ENCODE assay signal across 15 cellular contexts in the genomic region with DNA sequence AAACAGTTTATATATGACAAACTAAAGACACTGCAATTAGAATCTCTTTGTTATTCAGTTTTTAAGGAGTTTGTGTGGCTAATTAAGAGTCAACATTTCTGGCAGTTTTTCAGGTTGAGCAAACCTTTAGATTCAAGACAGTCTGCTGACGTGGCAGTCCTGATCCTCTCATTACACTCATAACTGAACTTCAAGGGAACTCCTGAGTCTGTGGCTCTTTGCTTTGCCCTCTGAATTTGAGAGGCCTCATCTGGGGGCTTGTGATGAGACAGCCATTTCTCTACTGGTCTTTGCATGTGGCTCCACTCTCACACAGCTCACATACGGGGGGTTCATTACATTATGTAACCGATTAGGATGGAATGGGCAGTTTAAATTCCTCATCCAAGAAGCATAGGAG.
A peak's percentile ranks its signal among the peaks of the same experiment; 100 is the strongest.
DNase-seq lines count a peak whose midpoint lies in the region; ATAC-seq, FAIRE-seq and TF ChIP-seq lines count a peak whose summit lies in the region.
"Had no signal": no experiment of that assay in that cellular context is flagged by ENCODE, and none has a peak within 500 bp of the region (broad histone marks: within the 10 kb centered on the region; RNA-seq: fewer than 3 reads in every experiment).

No MANE protein-coding gene starts in this region.

- no peak for FAIRE-seq in pancreas (lab: Jason Lieb, UNC)
- FAIRE-seq: colon had no signal

- H3K4me2 ChIP-seq in MM.1S (ENCODE audit: low read depth, low read length): no peak overlapping the region

- H3K27ac Mint-ChIP-seq in glutamatergic neuron (ENCODE audit: unreplicated experiment): no peak overlapping the region
- H3K27ac Mint-ChIP-seq: memory B cell had no signal

- ATAC-seq in GM19351 (IDR thresholded peaks at IDR 0.05; ENCODE audit: unreplicated experiment) (peak; percentile 92), HG02840 (IDR thresholded peaks at IDR 0.05; ENCODE audit: low FRiP score, unreplicated experiment) (peak; percentile 79), pancreas (no peak), GM21367 (IDR thresholded peaks at IDR 0.05; ENCODE audit: unreplicated experiment) (no peak)
- ATAC-seq: heart left ventricle had no signal

- no peaks in the 10 kb centered on the region for H3K9me3 Mint-ChIP-seq in glutamatergic neuron (ENCODE audit: unreplicated experiment)
- H3K9me3 Mint-ChIP-seq: memory B cell had no signal

- H3K27me3 Mint-ChIP-seq in glutamatergic neuron (ENCODE audit: unreplicated experiment): no peaks in the 10 kb centered on the region
- H3K27me3 Mint-ChIP-seq: memory B cell had no signal

- no peaks in the 10 kb centered on the region for H3K36me3 ChIP-seq in MM.1S (replicated peaks; ENCODE audit: insufficient read depth, low read length)
- H3K36me3 ChIP-seq in pancreas: no peaks in the 10 kb centered on the region
- H3K36me3 ChIP-seq: heart left ventricle, WERI-Rb-1 had no signal

- no peak overlapping the region for H3K4me3 Mint-ChIP-seq in glutamatergic neuron (ENCODE audit: unreplicated experiment)
- H3K4me3 Mint-ChIP-seq: memory B cell had no signal

- 70 to 75% methylated on average over 3 of the region's 3 CpGs for WGBS in pancreas, 2 donors

- H3K4me1 ChIP-seq in MM.1S (ENCODE audit: low read length): peaks cover 10% of the 10 kb centered on the region; the same call in 1 of the 2 replicates
- H3K4me1 ChIP-seq in pancreas: no peaks in the 10 kb centered on the region

- H3K9me2 ChIP-seq in MM.1S (replicated peaks; ENCODE audit: insufficient read depth, low read length): no peaks in the 10 kb centered on the region

- no peaks in the 10 kb centered on the region for H3K79me2 ChIP-seq in MM.1S (ENCODE audit: low read length)

- H3K27me3 ChIP-seq in MM.1S (replicated peaks; ENCODE audit: insufficient read depth, low read length) (no peaks in the 10 kb centered on the region), pancreas (no peaks in the 10 kb centered on the region)
- H3K27me3 ChIP-seq: heart left ventricle had no signal

- H3K9me3 ChIP-seq in MM.1S (replicated peaks; ENCODE audit: insufficient read depth, low read length) (no peaks in the 10 kb centered on the region), pancreas (no peaks in the 10 kb centered on the region)
- H3K9me3 ChIP-seq: heart left ventricle had no signal

- H3K27ac ChIP-seq in MM.1S (ENCODE audit: low read length): no peak overlapping the region
- H3K27ac ChIP-seq in pancreas: no peak overlapping the region
- H3K27ac ChIP-seq: heart left ventricle, HL-60, WERI-Rb-1 had no signal

- no peaks in the 10 kb centered on the region for H4K20me1 ChIP-seq in MM.1S (ENCODE audit: insufficient read depth, low read length)

- peaks cover 3% of the 10 kb centered on the region for H3K4me1 Mint-ChIP-seq in glutamatergic neuron (ENCODE audit: low read depth, unreplicated experiment)
- H3K4me1 Mint-ChIP-seq: memory B cell had no signal

- intact Hi-C loops in pancreas (cut with DNase I): no loop called here

- H3K9ac ChIP-seq in MM.1S (ENCODE audit: low read length): no peak overlapping the region

- 0 out of 2 replicates have a peak overlapping the region, but pooled peaks have one; percentile 12 for H2AFZ ChIP-seq in MM.1S (ENCODE audit: low read length)

- no peaks in the 10 kb centered on the region for H3F3A ChIP-seq in MM.1S (ENCODE audit: insufficient read depth, low read length)

- H3K4me3 ChIP-seq in GM12864 (ENCODE audit: low read depth, low read length) (no peak overlapping the region), MM.1S (ENCODE audit: low read length) (no peak overlapping the region), pancreas (no peak overlapping the region)
- H3K4me3 ChIP-seq: heart left ventricle had no signal

- TF ChIP-seq CTCF in GM12864 (IDR thresholded peaks at IDR 0.05; ENCODE audit: low read depth, low read length, missing control alignments) (no peak), MM.1S (IDR thresholded peaks at IDR 0.05; ENCODE audit: low read length) (no peak), pancreas (IDR thresholded peaks at IDR 0.05) (no peak), glutamatergic neuron (IDR thresholded peaks at IDR 0.05; ENCODE audit: partially characterized antibody, unreplicated experiment) (no peak)

- H3K36me3 Mint-ChIP-seq in glutamatergic neuron (ENCODE audit: unreplicated experiment): no peaks in the 10 kb centered on the region
- H3K36me3 Mint-ChIP-seq: memory B cell had no signal

- DNase-seq in GM12864 (ENCODE audit: low read depth) (peak; percentile 64), MM.1S (peak; percentile 58), pancreas (no peak), glutamatergic neuron (no peak), retina (no peak)
- DNase-seq: GDM1, heart left ventricle, NCI-H146, WERI-Rb-1 had no signal

Comparison
In these comparisons a context has a peak if more than half of its experiments do, and no peak if none do; other contexts are left out.
1. DNase-seq: peak in GM12864 (single experiment) and MM.1S (single experiment); none in pancreas (0 of 6), glutamatergic neuron (single experiment) and retina (single experiment).
2. ATAC-seq: peak in GM19351 (single experiment) and HG02840 (single experiment); none in pancreas (0 of 4) and GM21367 (single experiment).